28 cellular contexts compared by ENCODE assay signal in the genomic region with DNA sequence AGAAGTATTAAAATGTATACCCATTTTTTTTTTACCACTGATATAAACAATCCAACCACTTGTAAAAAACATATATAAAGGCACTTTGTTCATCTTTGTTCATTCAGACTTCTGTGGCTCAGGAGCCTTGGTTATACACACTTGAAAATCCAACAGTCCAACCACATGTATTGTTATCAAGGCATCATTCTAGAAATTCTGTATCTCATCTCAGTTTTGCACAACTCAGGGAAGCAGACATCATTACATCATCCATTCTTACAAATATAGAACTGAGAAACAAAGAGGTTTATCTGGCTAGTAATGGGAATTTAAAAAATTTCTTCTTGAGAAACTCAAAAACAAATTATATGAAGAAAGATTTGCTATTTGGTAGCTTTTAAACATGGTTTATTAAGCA.
"Had no signal": no experiment of that assay in that cellular context is flagged by ENCODE, and none has a peak within 500 bp of the region (broad histone marks: within the 10 kb centered on the region; RNA-seq: fewer than 3 reads in every experiment).

No MANE protein-coding gene starts in this region.

- H2AFZ ChIP-seq: neural progenitor cell, parathyroid adenoma had no signal

- H3K4me1 ChIP-seq: neural progenitor cell, parathyroid adenoma, psoas muscle, spleen, suprapubic skin, testis, tibial artery, transverse colon, upper lobe of right lung, uterus had no signal

- H3K27ac ChIP-seq: neural progenitor cell, ovary, parathyroid adenoma, psoas muscle, skin epidermis, spleen, suprapubic skin, testis, tibial artery, transverse colon, upper lobe of right lung, uterus had no signal

- H3K4me3 ChIP-seq: neural progenitor cell, ovary, psoas muscle, skin epidermis, smooth muscle cell, spleen, suprapubic skin, testis, tibial artery, transverse colon, upper lobe of right lung, uterus had no signal

- H3K27me3 ChIP-seq: neural progenitor cell, ovary, spleen, suprapubic skin, testis, tibial artery, transverse colon, upper lobe of right lung, uterus had no signal

- ATAC-seq: natural killer cell; psoas muscle; right cardiac atrium; sciatic nerve; stimulated activated memory B cell treated with anti-CD40 and anti-IgM and Interleukin-4, amounts not matched to agents 10 μg/mL and 1 μg/mL and 100 μg/mL, for 72 hours; stimulated activated naive CD8-positive, alpha-beta T cell treated with anti-CD3 and anti-CD28 coated beads, Interleukin-15, amount 100 ng/mL, for 72 hours; stimulated activated naive CD8-positive, alpha-beta T cell treated with anti-CD3 and anti-CD28 coated beads, Interleukin-15, Interleukin-2, amounts not matched to agents 100 U/mL and 50 U/mL, for 24 hours; upper lobe of right lung had no signal

- H3K79me2 ChIP-seq: parathyroid adenoma had no signal

- H3K36me3 ChIP-seq: neural progenitor cell, ovary, spleen, suprapubic skin, tibial artery, transverse colon, upper lobe of right lung, uterus had no signal

- H3K9ac ChIP-seq: neural progenitor cell, parathyroid adenoma had no signal

- DNase-seq: natural killer cell; occipital lobe; ovary; posterior cingulate gyrus; psoas muscle; right cardiac atrium; spleen; stimulated activated CD4-positive, alpha-beta T cell treated with anti-CD3 and anti-CD28 coated beads, Interleukin-12 subunit alpha, Interleukin-12 subunit beta, amount 100 ng/mL, for 4 hours; stimulated activated CD4-positive, alpha-beta T cell treated with anti-CD3 and anti-CD28 coated beads, Interleukin-1b, Interleukin-23, amount 100 ng/mL, for 48 hours; stimulated activated CD4-positive, alpha-beta T cell treated with anti-CD3 and anti-CD28 coated beads, Interleukin-4, amount 100 ng/mL, for 1 hour; stimulated activated CD4-positive, alpha-beta T cell treated with anti-CD3 and anti-CD28 coated beads, Interleukin-4, amount 100 ng/mL, for 4 hours; stimulated activated CD8-positive, alpha-beta memory T cell treated with anti-CD3 and anti-CD28 coated beads, Interleukin-4, amount 100 ng/mL, for 48 hours; stimulated activated naive CD4-positive, alpha-beta T cell; stimulated activated naive CD8-positive, alpha-beta T cell treated with anti-CD3 and anti-CD28 coated beads, Interleukin-15, amount 100 ng/mL, for 72 hours; stimulated activated naive CD8-positive, alpha-beta T cell treated with anti-CD3 and anti-CD28 coated beads, Interleukin-15, Interleukin-2, amounts not matched to agents 100 U/mL and 50 U/mL, for 24 hours; substantia nigra; testis; tibial artery; transverse colon; upper lobe of right lung; uterus had no signal

- H3K9me3 ChIP-seq: ovary, suprapubic skin, testis, tibial artery, transverse colon, upper lobe of right lung, uterus had no signal

- H3K4me2 ChIP-seq: neural progenitor cell, smooth muscle cell had no signal
